Comparison of ENCODE assay signal across 18 cellular contexts in genomic region chr5:157481666-157482065, GRCh38. TPM values are rescaled to one million over a fixed set of nuclear protein-coding genes. Genes with fewer than 3 reads are reported as not detected.
"Had no signal": no experiment of that assay in that cellular context is flagged by ENCODE, and none has a peak within 500 bp of the region (broad histone marks: within the 10 kb centered on the region; RNA-seq: fewer than 3 reads in every experiment).

No MANE protein-coding gene starts in this region.

- ATAC-seq: gastroesophageal sphincter, heart right ventricle had no signal

- H3K27ac ChIP-seq: coronary artery, heart right ventricle, left ventricle myocardium inferior, prostate gland, right atrium auricular region, testis, upper lobe of left lung, VCaP had no signal

- H3K4me3 Mint-ChIP-seq: activated naive CD4-positive, alpha-beta T cell treated with anti-CD3 and anti-CD28 coated beads for 36 hours; T-cell had no signal

- H3K27me3 ChIP-seq: gastroesophageal sphincter, heart right ventricle, right atrium auricular region, stomach, testis, upper lobe of left lung had no signal

- H3K4me3 ChIP-seq: coronary artery, gastroesophageal sphincter, heart right ventricle, left ventricle myocardium inferior, prostate gland, right atrium auricular region, stomach, testis, upper lobe of left lung had no signal

- H3K4me1 ChIP-seq: prostate gland, testis had no signal

- H3K27ac Mint-ChIP-seq: activated naive CD4-positive, alpha-beta T cell treated with anti-CD3 and anti-CD28 coated beads for 36 hours had no signal

- DNase-seq: activated CD8-positive, alpha-beta memory T cell treated with anti-CD3 and anti-CD28 coated beads for 24 hours; activated CD8-positive, alpha-beta memory T cell treated with anti-CD3 and anti-CD28 coated beads, Interleukin-2, amount 50 U/mL, for 48 hours; activated naive CD4-positive, alpha-beta T cell treated with anti-CD3 and anti-CD28 coated beads for 36 hours; aorta; effector CD4-positive, alpha-beta T cell; heart right ventricle; kidney glomerular epithelial cell; left ventricle myocardium inferior; SK-N-SH; stomach; T-cell; testis had no signal

- H3K27me3 Mint-ChIP-seq: T-cell had no signal

- H3K36me3 ChIP-seq: prostate gland had no signal

- H3K9me3 Mint-ChIP-seq: T-cell had no signal

- H3K9me3 ChIP-seq: gastroesophageal sphincter, heart right ventricle, left ventricle myocardium inferior, prostate gland, right atrium auricular region, SK-N-SH, stomach, testis, upper lobe of left lung had no signal

RNA-seq across cellular contexts. Expression of gene NIPAL4, which starts 21.7 kb away (rescaled TPM):
- total RNA-seq: left ventricle myocardium inferior had no signal
